In genomic region chr12:55712154-55712553, GRCh38 we compare ENCODE assay signal across 21 cellular contexts. TPM values are rescaled to one million over a fixed set of nuclear protein-coding genes. Genes with fewer than 3 reads are reported as not detected.
A peak's percentile ranks its signal among the peaks of the same experiment; 100 is the strongest.
DNase-seq lines count a peak whose midpoint lies in the region; ATAC-seq and TF ChIP-seq lines count a peak whose summit lies in the region.
"Had no signal": no experiment of that assay in that cellular context is flagged by ENCODE, and none has a peak within 500 bp of the region (broad histone marks: within the 10 kb centered on the region; RNA-seq: fewer than 3 reads in every experiment).

No MANE protein-coding gene starts in this region.

- no peaks in the 10 kb centered on the region for H3K9me3 ChIP-seq in ascending aorta
- H3K9me3 ChIP-seq in gastroesophageal sphincter, result no peaks in the 10 kb centered on the region
- H3K9me3 ChIP-seq in thoracic aorta, result no peaks in the 10 kb centered on the region
- H3K9me3 ChIP-seq: neutrophil, SJCRH30, testis had no signal

- peak overlapping the region in 1 of 2 donors; percentile 85 for H3K4me3 ChIP-seq in ascending aorta
- H3K4me3 ChIP-seq in gastroesophageal sphincter, result no peak overlapping the region
- H3K4me3 ChIP-seq in thoracic aorta, result peak overlapping the region; percentile 53
- H3K4me3 ChIP-seq: hepatocyte, SJCRH30, testis had no signal

- CTCF ChIA-PET in activated CD4-positive, alpha-beta T cell treated with anti-CD3 and anti-CD28 coated beads, Interleukin-2, amount 10 ng/mL, durations not matched to agents 7 days and 5 days (lab: Charles Lee), result interaction anchor here (1.5 kb wide), 1 partner anchor 13 kb away, joined by 7 read pairs; no protein-coding TSS in a partner anchor

- peak overlapping the region; percentile 26 to 75 (median 75) for H3K4me3 Mint-ChIP-seq in nephron
- no peak overlapping the region for H3K4me3 Mint-ChIP-seq in activated CD4-positive, alpha-beta T cell treated with anti-CD3 and anti-CD28 coated beads, Interleukin-2, amount 10 ng/mL, durations not matched to agents 7 days and 5 days
- H3K4me3 Mint-ChIP-seq: activated B cell treated with CpG ODN at 0.5 μM for 24 hours, B cell had no signal

- no peak for TF ChIP-seq CTCF in ascending aorta (IDR thresholded peaks at IDR 0.05)
- no peak for TF ChIP-seq CTCF in gastroesophageal sphincter (IDR thresholded peaks at IDR 0.05)
- no peak for TF ChIP-seq CTCF in nephron (IDR thresholded peaks at IDR 0.05; ENCODE audit: unreplicated experiment in 3 of 3)
- no peak for TF ChIP-seq CTCF in thoracic aorta (IDR thresholded peaks at IDR 0.05)

- H3K4me1 ChIP-seq in ascending aorta (peaks cover 16 to 66% of the 10 kb centered on the region in 2 donors), gastroesophageal sphincter (peaks cover 0 to 92% (median 33%) of the 10 kb centered on the region in 3 donors), thoracic aorta (ENCODE audit: control insufficient read depth in 1 of 2, low read depth in 2 of 2) (peaks cover 52 to 78% of the 10 kb centered on the region in 2 donors)

- TF ChIP-seq EP300 in gastroesophageal sphincter (IDR thresholded peaks at IDR 0.05), result no peak

- no peaks in the 10 kb centered on the region for H3K36me3 Mint-ChIP-seq in nephron (ENCODE audit: low read depth)
- peaks cover 4% of the 10 kb centered on the region for H3K36me3 Mint-ChIP-seq in activated CD4-positive, alpha-beta T cell treated with anti-CD3 and anti-CD28 coated beads, Interleukin-2, amount 10 ng/mL, durations not matched to agents 7 days and 5 days (ENCODE audit: low read depth)

- H3K27ac Mint-ChIP-seq in nephron, result peak overlapping the region; percentile 89 to 92 (median 89)
- H3K27ac Mint-ChIP-seq in activated CD4-positive, alpha-beta T cell treated with anti-CD3 and anti-CD28 coated beads, Interleukin-2, amount 10 ng/mL, durations not matched to agents 7 days and 5 days, result no peak overlapping the region
- H3K27ac Mint-ChIP-seq: activated B cell treated with CpG ODN at 0.5 μM for 24 hours, B cell had no signal

- H3K36me3 ChIP-seq in ascending aorta, result no peaks in the 10 kb centered on the region
- H3K36me3 ChIP-seq in gastroesophageal sphincter, result no peaks in the 10 kb centered on the region
- H3K36me3 ChIP-seq in thoracic aorta, result no peaks in the 10 kb centered on the region
- H3K36me3 ChIP-seq: neutrophil, SJCRH30 had no signal

- POLR2A ChIA-PET in activated CD4-positive, alpha-beta T cell treated with anti-CD3 and anti-CD28 coated beads, Interleukin-2, amount 10 ng/mL, durations not matched to agents 7 days and 5 days (lab: Charles Lee), result interaction anchor here (0.6 kb wide), 1 partner anchor 72 kb away, joined by 5 read pairs; no protein-coding TSS in a partner anchor

- DNase-seq in ascending aorta (ENCODE audit: low spot score in 2 of 2), result no peak
- DNase-seq in thoracic aorta (ENCODE audit: low spot score), result no peak
- DNase-seq in NCI-H1436 treated with DMSO at 0.1 percent for 48 hours (lab: John Stamatoyannopoulos, UW), result no peak
- DNase-seq in Ammon's horn (ENCODE audit: low spot score), result no peak
- DNase-seq in activated CD4-positive, alpha-beta T cell treated with anti-CD3 and anti-CD28 coated beads, Interleukin-2, amount 10 ng/mL, durations not matched to agents 7 days and 5 days, result no peak
- DNase-seq: activated B cell treated with CpG ODN at 0.5 μM for 24 hours; activated effector memory CD4-positive, alpha-beta T cell treated with Interleukin-2 at 50 U/mL for 16 hours; midbrain; NCI-H1930; NCI-H526; SJCRH30; stimulated activated CD4-positive, alpha-beta T cell treated with anti-CD3 and anti-CD28 coated beads, Interleukin-4, amount 100 ng/mL, for 24 hours; T-helper 2 cell; testis had no signal

- no peaks in the 10 kb centered on the region for H3K9me3 Mint-ChIP-seq in nephron
- no peaks in the 10 kb centered on the region for H3K9me3 Mint-ChIP-seq in activated CD4-positive, alpha-beta T cell treated with anti-CD3 and anti-CD28 coated beads, Interleukin-2, amount 10 ng/mL, durations not matched to agents 7 days and 5 days
- H3K9me3 Mint-ChIP-seq: activated B cell treated with CpG ODN at 0.5 μM for 24 hours had no signal

- H3K27me3 Mint-ChIP-seq in nephron (ENCODE audit: low read depth), result peaks cover 32% of the 10 kb centered on the region
- peaks cover 43% of the 10 kb centered on the region for H3K27me3 Mint-ChIP-seq in activated CD4-positive, alpha-beta T cell treated with anti-CD3 and anti-CD28 coated beads, Interleukin-2, amount 10 ng/mL, durations not matched to agents 7 days and 5 days

- ATAC-seq in gastroesophageal sphincter (no peak), thoracic aorta (ENCODE audit: insufficient number of reproducible peaks, low FRiP score, low read depth) (no peak), GM18861 (IDR thresholded peaks at IDR 0.05; ENCODE audit: unreplicated experiment) (no peak)
- ATAC-seq: esophagus mucosa had no signal

- intact Hi-C loops in ascending aorta (cut with DNase I), result no loop called here

- peaks cover 58% of the 10 kb centered on the region for H3K4me1 Mint-ChIP-seq in nephron
- peaks cover 31% of the 10 kb centered on the region for H3K4me1 Mint-ChIP-seq in activated CD4-positive, alpha-beta T cell treated with anti-CD3 and anti-CD28 coated beads, Interleukin-2, amount 10 ng/mL, durations not matched to agents 7 days and 5 days

- H3K27me3 ChIP-seq in ascending aorta, result no peaks in the 10 kb centered on the region
- no peaks in the 10 kb centered on the region for H3K27me3 ChIP-seq in gastroesophageal sphincter
- no peaks in the 10 kb centered on the region for H3K27me3 ChIP-seq in thoracic aorta (replicated peaks; ENCODE audit: insufficient read depth)
- H3K27me3 ChIP-seq: SJCRH30, testis had no signal

- no peak for TF ChIP-seq POLR2A in gastroesophageal sphincter (IDR thresholded peaks at IDR 0.05)

- 41% methylated on average over 3 of the region's 3 CpGs; no CpG with 5 or more reads in 1 of the 2 donors for WGBS in gastroesophageal sphincter (ENCODE audit: low coverage in 1 of 2), 2 donors

- H3K27ac ChIP-seq in ascending aorta, result peak overlapping the region; percentile 81 to 95
- peak overlapping the region; percentile 65 to 97 (median 88) for H3K27ac ChIP-seq in gastroesophageal sphincter
- H3K27ac ChIP-seq in thoracic aorta, result peak overlapping the region; percentile 90 to 92
- H3K27ac ChIP-seq: hepatocyte, neutrophil, SJCRH30, testis had no signal

RNA-seq across cellular contexts. Expression of gene BLOC1S1, which starts 3.7 kb away (rescaled TPM):
- total RNA-seq in ascending aorta (57.2 TPM), gastroesophageal sphincter (100 to 1,000 TPM; 187 to 214 (median 196) TPM), thoracic aorta (100 to 1,000 TPM; 113 to 117 TPM)
- 100 to 1,000 TPM; 164 to 181 TPM for total RNA-seq in activated CD4-positive, alpha-beta T cell treated with anti-CD3 and anti-CD28 coated beads, Interleukin-2, amount 10 ng/mL, durations not matched to agents 7 days and 5 days

RNA-seq across cellular contexts. Expression of gene ITGA7, which starts 4.5 kb away (rescaled TPM):
- total RNA-seq in ascending aorta, result 246 TPM
- 100 to 1,000 TPM; 143 to 260 (median 182) TPM for total RNA-seq in gastroesophageal sphincter
- total RNA-seq in thoracic aorta, result 100 to 1,000 TPM; 285 to 317 TPM
- total RNA-seq in activated CD4-positive, alpha-beta T cell treated with anti-CD3 and anti-CD28 coated beads, Interleukin-2, amount 10 ng/mL, durations not matched to agents 7 days and 5 days, result 1 to 10 TPM; 3.1 TPM

RNA-seq across cellular contexts. Expression of gene RDH5, which starts 8.0 kb away (rescaled TPM):
- total RNA-seq in ascending aorta (3.6 TPM), gastroesophageal sphincter (10 to 100 TPM; 18.0 to 57.0 (median 31.9) TPM), thoracic aorta (10 to 100 TPM; 24.4 to 29.5 TPM)
- total RNA-seq in activated CD4-positive, alpha-beta T cell treated with anti-CD3 and anti-CD28 coated beads, Interleukin-2, amount 10 ng/mL, durations not matched to agents 7 days and 5 days, result 10 to 100 TPM; 23.3 to 25.8 TPM

RNA-seq across cellular contexts. Expression of gene CD63, which starts 16.7 kb away (rescaled TPM):
- 566 TPM for total RNA-seq in ascending aorta
- total RNA-seq in gastroesophageal sphincter, result 100 to 1,000 TPM; 500 to 856 (median 792) TPM
- 100 to 1,000 TPM; 615 to 776 TPM for total RNA-seq in thoracic aorta
- total RNA-seq in activated CD4-positive, alpha-beta T cell treated with anti-CD3 and anti-CD28 coated beads, Interleukin-2, amount 10 ng/mL, durations not matched to agents 7 days and 5 days, result 100 to 1,000 TPM; 108 to 116 TPM

RNA-seq across cellular contexts. Expression of gene GDF11, which starts 30.8 kb away (rescaled TPM):
- total RNA-seq in ascending aorta (1.6 TPM), gastroesophageal sphincter (1 to 10 TPM; 2.8 to 9.8 (median 3.6) TPM), thoracic aorta (1 to 10 TPM; 3.0 to 9.7 TPM)
- 10 to 100 TPM in 1 of 2 experiments, 1 to 10 TPM in 1; 9.7 to 10.4 TPM for total RNA-seq in activated CD4-positive, alpha-beta T cell treated with anti-CD3 and anti-CD28 coated beads, Interleukin-2, amount 10 ng/mL, durations not matched to agents 7 days and 5 days

Comparison
In these comparisons a context has a peak if more than half of its experiments do, and no peak if none do; other contexts are left out.
1. RNA of gene ITGA7, which starts 4.5 kb away (total RNA-seq): 285 to 317 TPM in thoracic aorta, 246 TPM in ascending aorta (single experiment) and 143 to 260 TPM in gastroesophageal sphincter; 3.1 TPM in activated CD4-positive, alpha-beta T cell treated with anti-CD3 and anti-CD28 coated beads, Interleukin-2, amount 10 ng/mL, durations not matched to agents 7 days and 5 days; every median in the first group is over 10 times any median in the second.
2. Peak in every context shown above with its lines, with median percentiles within 50 percentile points of each other: H3K27ac ChIP-seq.